8 cellular contexts compared by ENCODE assay signal in the genomic region with DNA sequence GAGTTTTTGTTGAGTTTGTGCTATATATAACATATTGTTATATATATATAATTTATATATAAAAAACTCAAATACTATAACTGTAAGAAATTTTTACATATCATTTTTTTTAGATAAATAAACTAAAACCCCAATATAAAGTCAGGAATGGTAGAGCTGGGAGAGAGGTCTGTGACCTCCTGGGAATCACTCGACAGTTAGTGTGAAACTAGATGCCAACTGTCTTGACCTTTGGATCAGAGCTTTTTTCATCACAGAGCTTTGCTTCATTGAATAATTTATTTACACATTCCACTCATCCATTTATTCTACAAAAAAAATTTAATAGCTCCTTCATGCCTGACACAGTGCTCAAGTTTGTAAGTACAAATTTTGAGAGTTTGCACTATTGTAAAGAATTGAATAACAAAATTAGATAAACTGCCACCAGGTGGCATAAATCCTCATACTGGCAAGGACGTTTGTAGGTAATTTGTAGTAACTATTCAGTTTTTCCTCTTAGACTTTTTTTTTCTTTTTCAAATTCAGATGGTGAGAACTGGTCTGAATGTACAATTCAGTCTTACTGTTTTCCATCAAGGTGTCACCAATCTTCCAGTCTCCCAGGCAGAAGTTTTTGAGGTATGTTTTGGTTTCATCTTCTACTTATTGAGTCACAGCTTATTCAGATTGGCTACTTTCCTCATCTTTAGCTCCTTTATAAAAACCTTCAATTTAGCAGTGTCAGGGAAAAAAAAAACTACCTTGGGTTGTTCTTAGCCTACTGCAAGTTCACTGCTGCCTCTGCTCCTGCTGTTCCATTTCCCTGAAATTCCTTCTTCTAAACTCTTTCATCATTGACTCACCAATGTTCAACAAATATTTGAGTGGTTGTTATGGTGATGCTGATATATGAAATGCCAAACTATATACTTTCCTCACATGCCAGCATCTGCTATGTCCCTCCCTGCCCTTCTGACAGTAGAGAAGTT. TPM values are rescaled to one million over a fixed set of nuclear protein-coding genes. Genes with fewer than 3 reads are reported as not detected.
DNase-seq lines count a peak whose midpoint lies in the region; ATAC-seq and TF ChIP-seq lines count a peak whose summit lies in the region.

No MANE protein-coding gene starts in this region.

- no peak overlapping the region for H3K4me3 ChIP-seq in dorsolateral prefrontal cortex

- no peaks in the 10 kb centered on the region for H3K36me3 Mint-ChIP-seq in activated CD4-positive, alpha-beta memory T cell treated with anti-CD3 and anti-CD28 coated beads, Interleukin-2, amount 10 ng/mL, durations not matched to agents 7 days and 5 days (ENCODE audit: low read depth)
- no peaks in the 10 kb centered on the region for H3K36me3 Mint-ChIP-seq in activated T-helper 1 cell treated with anti-CD3 and anti-CD28 coated beads, Interleukin-12 subunit alpha, Interleukin-12 subunit beta, Interleukin-2, Interleukin-4 antibody, amounts not matched to agents 30 ng/mL and 10 ng/mL and 1 ng/mL, durations not matched to agents 14 hours and 24 hours and 36 hours (ENCODE audit: low read depth)

- DNase-seq in AML-193 (lab: John Stamatoyannopoulos, UW) (peak; percentile 3 to 50), NCI-H526 treated with DMSO at 0.1 percent for 48 hours (lab: John Stamatoyannopoulos, UW) (peak; percentile 28), dorsolateral prefrontal cortex (no peak), middle frontal gyrus (ENCODE audit: extremely low spot score, low spot score) (peak; percentile 66)
- DNase-seq in activated CD4-positive, alpha-beta memory T cell treated with anti-CD3 and anti-CD28 coated beads, Interleukin-2, amount 10 ng/mL, durations not matched to agents 7 days and 5 days: no peak
- DNase-seq in activated T-helper 1 cell treated with anti-CD3 and anti-CD28 coated beads, Interleukin-12 subunit alpha, Interleukin-12 subunit beta, Interleukin-2, Interleukin-4 antibody, amounts not matched to agents 30 ng/mL and 10 ng/mL and 1 ng/mL, durations not matched to agents 14 hours and 24 hours and 36 hours (ENCODE audit: low spot score): no peak

- ATAC-seq in GM18520 (IDR thresholded peaks at IDR 0.05; ENCODE audit: unreplicated experiment): no peak

- no peaks in the 10 kb centered on the region for H3K27me3 ChIP-seq in dorsolateral prefrontal cortex

- H3K27ac Mint-ChIP-seq in activated CD4-positive, alpha-beta memory T cell treated with anti-CD3 and anti-CD28 coated beads, Interleukin-2, amount 10 ng/mL, durations not matched to agents 7 days and 5 days: no peak overlapping the region
- H3K27ac Mint-ChIP-seq in activated T-helper 1 cell treated with anti-CD3 and anti-CD28 coated beads, Interleukin-12 subunit alpha, Interleukin-12 subunit beta, Interleukin-2, Interleukin-4 antibody, amounts not matched to agents 30 ng/mL and 10 ng/mL and 1 ng/mL, durations not matched to agents 14 hours and 24 hours and 36 hours: no peak overlapping the region

- peaks cover 25% of the 10 kb centered on the region for H3K27me3 Mint-ChIP-seq in activated CD4-positive, alpha-beta memory T cell treated with anti-CD3 and anti-CD28 coated beads, Interleukin-2, amount 10 ng/mL, durations not matched to agents 7 days and 5 days
- H3K27me3 Mint-ChIP-seq in activated T-helper 1 cell treated with anti-CD3 and anti-CD28 coated beads, Interleukin-12 subunit alpha, Interleukin-12 subunit beta, Interleukin-2, Interleukin-4 antibody, amounts not matched to agents 30 ng/mL and 10 ng/mL and 1 ng/mL, durations not matched to agents 14 hours and 24 hours and 36 hours (ENCODE audit: insufficient read depth): peaks cover 26% of the 10 kb centered on the region

- H3K27ac ChIP-seq in dorsolateral prefrontal cortex: peak overlapping the region in 11 of 59 donors; percentile 0 to 57 (median 24)

- TF ChIP-seq CTCF in GM12872 (IDR thresholded peaks at IDR 0.05; ENCODE audit: insufficient read depth, low read depth, low read length) (peak; percentile 40; the same call in 1 of the 3 replicates), dorsolateral prefrontal cortex (IDR thresholded peaks at IDR 0.05 in 54 of 56, conservative IDR thresholded peaks at IDR 0.05 in 2 of 56; ENCODE audit: low read depth in 1 of 56, partially characterized antibody in 56 of 56) (peak; percentile 54 to 91 (median 74))

- no peaks in the 10 kb centered on the region for H3K9me3 Mint-ChIP-seq in activated CD4-positive, alpha-beta memory T cell treated with anti-CD3 and anti-CD28 coated beads, Interleukin-2, amount 10 ng/mL, durations not matched to agents 7 days and 5 days
- H3K9me3 Mint-ChIP-seq in activated T-helper 1 cell treated with anti-CD3 and anti-CD28 coated beads, Interleukin-12 subunit alpha, Interleukin-12 subunit beta, Interleukin-2, Interleukin-4 antibody, amounts not matched to agents 30 ng/mL and 10 ng/mL and 1 ng/mL, durations not matched to agents 14 hours and 24 hours and 36 hours: no peaks in the 10 kb centered on the region

- CTCF ChIA-PET in activated CD4-positive, alpha-beta memory T cell treated with anti-CD3 and anti-CD28 coated beads, Interleukin-2, amount 10 ng/mL, durations not matched to agents 7 days and 5 days (lab: Charles Lee): interaction anchor here (0.7 to 6.3 kb wide), 15 partner anchors 9 to 565 kb away, joined by 3 to 58 read pairs (median 4); no protein-coding TSS in a partner anchor

- POLR2A ChIA-PET in activated CD4-positive, alpha-beta memory T cell treated with anti-CD3 and anti-CD28 coated beads, Interleukin-2, amount 10 ng/mL, durations not matched to agents 7 days and 5 days (lab: Charles Lee): no interaction called here

- H3K4me1 Mint-ChIP-seq in activated CD4-positive, alpha-beta memory T cell treated with anti-CD3 and anti-CD28 coated beads, Interleukin-2, amount 10 ng/mL, durations not matched to agents 7 days and 5 days: no peaks in the 10 kb centered on the region
- H3K4me1 Mint-ChIP-seq in activated T-helper 1 cell treated with anti-CD3 and anti-CD28 coated beads, Interleukin-12 subunit alpha, Interleukin-12 subunit beta, Interleukin-2, Interleukin-4 antibody, amounts not matched to agents 30 ng/mL and 10 ng/mL and 1 ng/mL, durations not matched to agents 14 hours and 24 hours and 36 hours (ENCODE audit: low read depth): no peaks in the 10 kb centered on the region

- no peak overlapping the region for H3K4me3 Mint-ChIP-seq in activated CD4-positive, alpha-beta memory T cell treated with anti-CD3 and anti-CD28 coated beads, Interleukin-2, amount 10 ng/mL, durations not matched to agents 7 days and 5 days
- no peak overlapping the region for H3K4me3 Mint-ChIP-seq in activated T-helper 1 cell treated with anti-CD3 and anti-CD28 coated beads, Interleukin-12 subunit alpha, Interleukin-12 subunit beta, Interleukin-2, Interleukin-4 antibody, amounts not matched to agents 30 ng/mL and 10 ng/mL and 1 ng/mL, durations not matched to agents 14 hours and 24 hours and 36 hours

- intact Hi-C loops in dorsolateral prefrontal cortex (cut with DNase I): loop anchor here (2.0 to 10.0 kb wide), 6 partner anchors 236 to 1066 kb away; no protein-coding TSS in a partner anchor
- intact Hi-C loops in activated T-helper 1 cell treated with anti-CD3 and anti-CD28 coated beads, Interleukin-12 subunit alpha, Interleukin-12 subunit beta, Interleukin-2, Interleukin-4 antibody, amounts not matched to agents 30 ng/mL and 10 ng/mL and 1 ng/mL, durations not matched to agents 14 hours and 24 hours and 36 hours (cut with micrococcal nuclease): loop anchor here (5.0 to 10.0 kb wide), 2 partner anchors 286 to 334 kb away; no protein-coding TSS in a partner anchor

RNA-seq across cellular contexts. Expression of a gene that starts 28.7 kb away (rescaled TPM):
- total RNA-seq in dorsolateral prefrontal cortex: 10 to 100 TPM in 86 of 120 experiments, 1 to 10 TPM in 34; 4.5 to 56.8 (median 15.0) TPM
- total RNA-seq in activated CD4-positive, alpha-beta memory T cell treated with anti-CD3 and anti-CD28 coated beads, Interleukin-2, amount 10 ng/mL, durations not matched to agents 7 days and 5 days: 1 to 10 TPM; 3.2 to 5.4 TPM
- total RNA-seq in activated T-helper 1 cell treated with anti-CD3 and anti-CD28 coated beads, Interleukin-12 subunit alpha, Interleukin-12 subunit beta, Interleukin-2, Interleukin-4 antibody, amounts not matched to agents 30 ng/mL and 10 ng/mL and 1 ng/mL, durations not matched to agents 14 hours and 24 hours and 36 hours: 2.4 and 3.2 TPM in 2 replicates

RNA-seq across cellular contexts. Expression of a gene that starts 28.9 kb away (rescaled TPM):
- 10 to 100 TPM in 17 of 120 experiments, 1 to 10 TPM in 101, under 1 TPM in 2; 0.69 to 15.7 (median 5.3) TPM for total RNA-seq in dorsolateral prefrontal cortex
- total RNA-seq in activated CD4-positive, alpha-beta memory T cell treated with anti-CD3 and anti-CD28 coated beads, Interleukin-2, amount 10 ng/mL, durations not matched to agents 7 days and 5 days: 1 to 10 TPM in 1 of 2 experiments, under 1 TPM in 1; 0.73 to 1.2 TPM
- 0.86 and 1.5 TPM in 2 replicates for total RNA-seq in activated T-helper 1 cell treated with anti-CD3 and anti-CD28 coated beads, Interleukin-12 subunit alpha, Interleukin-12 subunit beta, Interleukin-2, Interleukin-4 antibody, amounts not matched to agents 30 ng/mL and 10 ng/mL and 1 ng/mL, durations not matched to agents 14 hours and 24 hours and 36 hours

Comparison
In these comparisons a context has a peak if more than half of its experiments do, and no peak if none do; other contexts are left out.
1. DNase-seq: peak in AML-193 (2 of 2), NCI-H526 treated with DMSO at 0.1 percent for 48 hours (single experiment) and middle frontal gyrus (single experiment); none in dorsolateral prefrontal cortex (0 of 10), activated CD4-positive, alpha-beta memory T cell treated with anti-CD3 and anti-CD28 coated beads, Interleukin-2, amount 10 ng/mL, durations not matched to agents 7 days and 5 days (single experiment) and activated T-helper 1 cell treated with anti-CD3 and anti-CD28 coated beads, Interleukin-12 subunit alpha, Interleukin-12 subunit beta, Interleukin-2, Interleukin-4 antibody, amounts not matched to agents 30 ng/mL and 10 ng/mL and 1 ng/mL, durations not matched to agents 14 hours and 24 hours and 36 hours (single experiment).